Comparison of ENCODE assay signal across 37 cellular contexts in the genomic region with DNA sequence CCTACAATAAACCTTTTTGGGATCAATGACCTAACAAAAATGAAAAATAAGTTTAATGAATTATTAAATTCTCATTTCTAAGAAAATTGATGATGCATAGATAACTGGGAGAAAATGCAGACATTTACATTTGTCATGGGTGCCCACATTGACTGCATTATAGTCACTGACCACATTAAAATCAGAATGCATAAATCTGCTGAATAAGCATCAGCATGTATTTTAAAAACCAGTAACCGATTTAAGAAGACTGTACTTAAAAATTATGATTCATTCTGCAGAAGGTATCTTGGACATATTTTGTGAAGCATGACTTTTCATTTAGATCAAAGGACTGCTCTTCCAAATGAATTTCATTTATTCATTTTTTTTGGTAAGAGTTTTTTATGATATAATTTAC. TPM values are rescaled to one million over a fixed set of nuclear protein-coding genes. Genes with fewer than 3 reads are reported as not detected.
"Had no signal": no experiment of that assay in that cellular context is flagged by ENCODE, and none has a peak within 500 bp of the region (broad histone marks: within the 10 kb centered on the region; RNA-seq: fewer than 3 reads in every experiment).

No MANE protein-coding gene starts in this region.

- H3K27ac Mint-ChIP-seq: activated B cell treated with CpG ODN at 0.5 μM for 24 hours; activated CD4-positive, alpha-beta memory T cell treated with anti-CD3 and anti-CD28 coated beads, Interleukin-2, amount 10 ng/mL, durations not matched to agents 7 days and 5 days; activated CD4-positive, alpha-beta T cell treated with anti-CD3 and anti-CD28 coated beads, Interleukin-2, amount 10 ng/mL, durations not matched to agents 7 days and 5 days; activated CD8-positive, alpha-beta memory T cell treated with anti-CD3 and anti-CD28 coated beads, Interleukin-2, amount 10 ng/mL, durations not matched to agents 7 days and 5 days; activated CD8-positive, alpha-beta T cell treated with anti-CD3 and anti-CD28 coated beads, Interleukin-2, amount 10 ng/mL, durations not matched to agents 7 days and 5 days; activated naive CD4-positive, alpha-beta T cell treated with anti-CD3 and anti-CD28 coated beads, Interleukin-2, amount 10 ng/mL, durations not matched to agents 7 days and 5 days; activated naive CD4-positive, alpha-beta T cell treated with anti-CD3 and anti-CD28 coated beads, Interleukin-2, amount 50 U/mL, for 24 hours; activated naive CD8-positive, alpha-beta T cell; activated naive CD8-positive, alpha-beta T cell treated with anti-CD3 and anti-CD28 coated beads, Interleukin-2, amount 10 ng/mL, durations not matched to agents 7 days and 5 days; activated naive CD8-positive, alpha-beta T cell treated with anti-CD3 and anti-CD28 coated beads, Interleukin-2, amount 50 U/mL, for 24 hours; activated T-cell treated with anti-CD3 and anti-CD28 coated beads, Interleukin-2, amount 50 U/mL, for 24 hours; activated T-helper 2 cell treated with anti-CD3 and anti-CD28 coated beads, Interferon-gamma antibody, Interleukin-2, Interleukin-4, amounts not matched to agents 10 μg/mL and 5 μg/mL and 100 μg/mL, durations not matched to agents 14 hours and 24 hours and 36 hours; brain; T-helper 1 cell treated with Interleukin-12 subunit alpha and Interleukin-12 subunit beta and Interleukin-4 antibody, amounts not matched to agents 30 μg/mL and 1 μg/mL, for 36 hours; T-helper 2 cell treated with Interferon-gamma antibody and Interleukin-4, amounts not matched to agents 5 μg/mL and 100 μg/mL, for 36 hours had no signal

- H3K27me3 Mint-ChIP-seq: activated B cell treated with CpG ODN at 0.5 μM for 24 hours; activated naive CD4-positive, alpha-beta T cell treated with anti-CD3 and anti-CD28 coated beads, Interleukin-2, amount 10 ng/mL, durations not matched to agents 7 days and 5 days; brain had no signal

- ATAC-seq: activated CD8-positive, alpha-beta memory T cell treated with anti-CD3 and anti-CD28 coated beads, Interleukin-2, amount 10 ng/mL, durations not matched to agents 7 days and 5 days; activated CD8-positive, alpha-beta T cell treated with anti-CD3 and anti-CD28 coated beads, Interleukin-2, amount 10 ng/mL, durations not matched to agents 7 days and 5 days; activated naive CD8-positive, alpha-beta T cell treated with anti-CD3 and anti-CD28 coated beads, Interleukin-2, amount 50 U/mL, for 24 hours had no signal

- FAIRE-seq: bronchial epithelial cell, TTC549 had no signal

- H3K9me3 ChIP-seq: ascending aorta had no signal

- H3K4me1 Mint-ChIP-seq: activated B cell treated with CpG ODN at 0.5 μM for 24 hours; activated CD4-positive, alpha-beta memory T cell treated with anti-CD3 and anti-CD28 coated beads, Interleukin-2, amount 10 ng/mL, durations not matched to agents 7 days and 5 days; activated CD4-positive, alpha-beta T cell treated with anti-CD3 and anti-CD28 coated beads, Interleukin-2, amount 10 ng/mL, durations not matched to agents 7 days and 5 days; activated CD8-positive, alpha-beta memory T cell treated with anti-CD3 and anti-CD28 coated beads, Interleukin-2, amount 10 ng/mL, durations not matched to agents 7 days and 5 days; activated naive CD4-positive, alpha-beta T cell treated with anti-CD3 and anti-CD28 coated beads, Interleukin-2, amount 10 ng/mL, durations not matched to agents 7 days and 5 days; activated naive CD4-positive, alpha-beta T cell treated with anti-CD3 and anti-CD28 coated beads, Interleukin-2, amount 50 U/mL, for 24 hours; activated naive CD8-positive, alpha-beta T cell treated with anti-CD3 and anti-CD28 coated beads, Interleukin-2, amount 10 ng/mL, durations not matched to agents 7 days and 5 days; activated naive CD8-positive, alpha-beta T cell treated with anti-CD3 and anti-CD28 coated beads, Interleukin-2, amount 50 U/mL, for 24 hours; central memory CD8-positive, alpha-beta T cell had no signal

- H3K9me3 Mint-ChIP-seq: activated B cell treated with CpG ODN at 0.5 μM for 24 hours; activated CD4-positive, alpha-beta memory T cell treated with anti-CD3 and anti-CD28 coated beads, Interleukin-2, amount 10 ng/mL, durations not matched to agents 7 days and 5 days; activated CD4-positive, alpha-beta T cell treated with anti-CD3 and anti-CD28 coated beads, Interleukin-2, amount 10 ng/mL, durations not matched to agents 7 days and 5 days; activated naive CD4-positive, alpha-beta T cell treated with anti-CD3 and anti-CD28 coated beads, Interleukin-2, amount 10 ng/mL, durations not matched to agents 7 days and 5 days; activated naive CD8-positive, alpha-beta T cell treated with anti-CD3 and anti-CD28 coated beads, Interleukin-2, amount 10 ng/mL, durations not matched to agents 7 days and 5 days; activated naive CD8-positive, alpha-beta T cell treated with anti-CD3 and anti-CD28 coated beads, Interleukin-2, amount 50 U/mL, for 24 hours; activated T-cell treated with anti-CD3 and anti-CD28 coated beads, Interleukin-2, amount 50 U/mL, for 24 hours; activated T-helper 2 cell treated with anti-CD3 and anti-CD28 coated beads, Interferon-gamma antibody, Interleukin-2, Interleukin-4, amounts not matched to agents 10 μg/mL and 5 μg/mL and 100 μg/mL, durations not matched to agents 14 hours and 24 hours and 36 hours; central memory CD8-positive, alpha-beta T cell; T-helper 1 cell treated with Interleukin-12 subunit alpha and Interleukin-12 subunit beta and Interleukin-4 antibody, amounts not matched to agents 30 μg/mL and 1 μg/mL, for 36 hours; T-helper 2 cell treated with Interferon-gamma antibody and Interleukin-4, amounts not matched to agents 5 μg/mL and 100 μg/mL, for 36 hours had no signal

- DNase-seq: activated B cell treated with CpG ODN at 0.5 μM for 24 hours; activated CD4-positive, alpha-beta memory T cell treated with anti-CD3 and anti-CD28 coated beads, Interleukin-2, amount 10 ng/mL, durations not matched to agents 7 days and 5 days; activated CD4-positive, alpha-beta T cell treated with anti-CD3 and anti-CD28 coated beads for 4 hours; activated CD4-positive, alpha-beta T cell treated with anti-CD3 and anti-CD28 coated beads, Interleukin-2, amount 10 ng/mL, durations not matched to agents 7 days and 5 days; activated CD4-positive, alpha-beta T cell treated with anti-CD3 and anti-CD28 coated beads, Interleukin-2, amount 50 U/mL, for 48 hours; activated CD4-positive, CD25-positive, alpha-beta regulatory T cell treated with anti-CD3 and anti-CD28 coated beads, Interleukin-2, amount 50 U/mL, for 72 hours; activated CD8-positive, alpha-beta memory T cell treated with anti-CD3 and anti-CD28 coated beads for 24 hours; activated CD8-positive, alpha-beta memory T cell treated with anti-CD3 and anti-CD28 coated beads, Interleukin-2, amount 10 ng/mL, durations not matched to agents 7 days and 5 days; activated CD8-positive, alpha-beta memory T cell treated with anti-CD3 and anti-CD28 coated beads, Interleukin-2, amount 50 U/mL, for 48 hours; activated CD8-positive, alpha-beta T cell treated with anti-CD3 and anti-CD28 coated beads, Interleukin-2, amount 10 ng/mL, durations not matched to agents 7 days and 5 days; activated effector memory CD4-positive, alpha-beta T cell treated with Interleukin-2 at 50 U/mL for 16 hours; activated gamma-delta T cell; activated naive CD4-positive, alpha-beta T cell treated with anti-CD3 and anti-CD28 coated beads, Interleukin-2, amount 10 ng/mL, durations not matched to agents 7 days and 5 days; activated naive CD4-positive, alpha-beta T cell treated with Interleukin-2 at 50 U/mL for 16 hours; activated naive CD8-positive, alpha-beta T cell treated with anti-CD3 and anti-CD28 coated beads, Interleukin-2, amount 10 ng/mL, durations not matched to agents 7 days and 5 days; activated naive CD8-positive, alpha-beta T cell treated with anti-CD3 and anti-CD28 coated beads, Interleukin-2, amount 50 U/mL, for 24 hours; activated T-cell treated with anti-CD3 and anti-CD28 coated beads, Interleukin-2, amount 50 U/mL, for 24 hours; activated T-cell treated with anti-CD3 and anti-CD28 coated beads, Interleukin-2, amount 50 U/mL, for 48 hours; amygdala; anterior cingulate cortex; caudate nucleus; cerebellar nuclear complex; T-helper 2 cell; T-helper 9 cell had no signal

- H3K36me3 Mint-ChIP-seq: activated CD8-positive, alpha-beta memory T cell treated with anti-CD3 and anti-CD28 coated beads, Interleukin-2, amount 10 ng/mL, durations not matched to agents 7 days and 5 days; activated naive CD4-positive, alpha-beta T cell treated with anti-CD3 and anti-CD28 coated beads, Interleukin-2, amount 10 ng/mL, durations not matched to agents 7 days and 5 days; activated naive CD4-positive, alpha-beta T cell treated with anti-CD3 and anti-CD28 coated beads, Interleukin-2, amount 50 U/mL, for 24 hours; activated naive CD8-positive, alpha-beta T cell; activated naive CD8-positive, alpha-beta T cell treated with anti-CD3 and anti-CD28 coated beads, Interleukin-2, amount 10 ng/mL, durations not matched to agents 7 days and 5 days had no signal

- H3K27me3 ChIP-seq: ascending aorta, cardiac muscle cell had no signal

- H3K36me3 ChIP-seq: ascending aorta, cardiac muscle cell had no signal

- H3K27ac ChIP-seq: ascending aorta, cardiac muscle cell, VCaP had no signal

- H3K4me1 ChIP-seq: ascending aorta had no signal

- H3K4me3 Mint-ChIP-seq: activated B cell treated with CpG ODN at 0.5 μM for 24 hours; activated CD4-positive, alpha-beta memory T cell treated with anti-CD3 and anti-CD28 coated beads, Interleukin-2, amount 10 ng/mL, durations not matched to agents 7 days and 5 days; activated CD4-positive, alpha-beta T cell treated with anti-CD3 and anti-CD28 coated beads, Interleukin-2, amount 10 ng/mL, durations not matched to agents 7 days and 5 days; activated CD8-positive, alpha-beta memory T cell treated with anti-CD3 and anti-CD28 coated beads, Interleukin-2, amount 10 ng/mL, durations not matched to agents 7 days and 5 days; activated CD8-positive, alpha-beta T cell treated with anti-CD3 and anti-CD28 coated beads, Interleukin-2, amount 10 ng/mL, durations not matched to agents 7 days and 5 days; activated naive CD4-positive, alpha-beta T cell treated with anti-CD3 and anti-CD28 coated beads, Interleukin-2, amount 10 ng/mL, durations not matched to agents 7 days and 5 days; activated naive CD4-positive, alpha-beta T cell treated with anti-CD3 and anti-CD28 coated beads, Interleukin-2, amount 50 U/mL, for 24 hours; activated naive CD8-positive, alpha-beta T cell; activated naive CD8-positive, alpha-beta T cell treated with anti-CD3 and anti-CD28 coated beads, Interleukin-2, amount 10 ng/mL, durations not matched to agents 7 days and 5 days; activated naive CD8-positive, alpha-beta T cell treated with anti-CD3 and anti-CD28 coated beads, Interleukin-2, amount 50 U/mL, for 24 hours; activated T-cell treated with anti-CD3 and anti-CD28 coated beads, Interleukin-2, amount 50 U/mL, for 24 hours; brain; central memory CD8-positive, alpha-beta T cell; T-helper 1 cell treated with Interleukin-12 subunit alpha and Interleukin-12 subunit beta and Interleukin-4 antibody, amounts not matched to agents 30 μg/mL and 1 μg/mL, for 36 hours; T-helper 2 cell treated with Interferon-gamma antibody and Interleukin-4, amounts not matched to agents 5 μg/mL and 100 μg/mL, for 36 hours had no signal

- H3K4me3 ChIP-seq: ascending aorta, cardiac muscle cell had no signal

RNA-seq across cellular contexts. Expression of gene KCNH8, which starts 11.7 kb away (rescaled TPM):
- total RNA-seq: activated CD4-positive, alpha-beta memory T cell treated with anti-CD3 and anti-CD28 coated beads, Interleukin-2, amount 10 ng/mL, durations not matched to agents 7 days and 5 days; activated CD4-positive, alpha-beta T cell treated with anti-CD3 and anti-CD28 coated beads, Interleukin-2, amount 10 ng/mL, durations not matched to agents 7 days and 5 days; activated CD8-positive, alpha-beta T cell treated with anti-CD3 and anti-CD28 coated beads, Interleukin-2, amount 10 ng/mL, durations not matched to agents 7 days and 5 days; activated naive CD8-positive, alpha-beta T cell treated with anti-CD3 and anti-CD28 coated beads, Interleukin-2, amount 10 ng/mL, durations not matched to agents 7 days and 5 days; activated T-helper 2 cell treated with anti-CD3 and anti-CD28 coated beads, Interferon-gamma antibody, Interleukin-2, Interleukin-4, amounts not matched to agents 10 μg/mL and 5 μg/mL and 100 μg/mL, durations not matched to agents 14 hours and 24 hours and 36 hours; ascending aorta; bronchial epithelial cell; chondrocyte had no signal
- polyA plus RNA-seq: cardiac muscle cell had no signal
